Comparison of ENCODE assay signal across 19 cellular contexts in the genomic region with DNA sequence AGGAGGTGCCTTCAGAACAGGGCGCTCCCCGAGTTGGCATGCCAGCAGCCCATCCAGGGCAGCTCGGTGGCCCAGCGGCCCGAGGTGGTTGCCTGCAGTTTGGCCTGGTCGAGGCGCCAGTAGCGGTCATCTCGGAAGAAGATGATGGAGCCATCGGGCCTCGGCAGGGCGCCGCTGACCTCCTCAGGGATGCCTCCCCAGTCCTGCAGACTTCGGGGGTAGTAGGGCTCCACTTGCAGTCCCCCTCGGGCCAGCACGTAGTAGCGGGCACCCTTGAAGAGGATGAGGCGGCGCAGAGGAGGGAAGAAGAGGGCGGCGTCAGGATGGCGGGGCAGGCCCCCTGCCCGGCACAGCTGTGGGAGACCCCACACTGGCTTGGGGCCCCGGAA. TPM values are rescaled to one million over a fixed set of nuclear protein-coding genes. Genes with fewer than 3 reads are reported as not detected.
"Had no signal": no experiment of that assay in that cellular context is flagged by ENCODE, and none has a peak within 500 bp of the region (broad histone marks: within the 10 kb centered on the region; RNA-seq: fewer than 3 reads in every experiment).

No MANE protein-coding gene starts in this region.

- H3K27me3 ChIP-seq: adrenal gland, gastrocnemius medialis, heart left ventricle, pancreas, upper lobe of right lung had no signal

- H3K4me1 ChIP-seq: pancreas had no signal

- H3K4me3 ChIP-seq: adrenal gland, gastrocnemius medialis, heart left ventricle, pancreas, upper lobe of right lung had no signal

- H3K9me3 ChIP-seq: adrenal gland, gastrocnemius medialis, heart left ventricle, pancreas, upper lobe of right lung had no signal

- DNase-seq: activated effector memory CD4-positive, alpha-beta T cell treated with anti-CD3 and anti-CD28 coated beads, Interleukin-2, amount 50 U/mL, for 16 hours; activated T-cell treated with anti-CD3 and anti-CD28 coated beads, Interleukin-2, amount 50 U/mL, for 48 hours; gastrocnemius medialis; immature natural killer cell; upper lobe of right lung had no signal

- ATAC-seq: gastrocnemius medialis; stimulated activated naive CD8-positive, alpha-beta T cell treated with anti-CD3 and anti-CD28 coated beads, Interleukin-15, amount 100 ng/mL, for 72 hours; WTC11 had no signal

- H3K27ac ChIP-seq: adrenal gland, gastrocnemius medialis, heart left ventricle, pancreas, upper lobe of right lung had no signal

- FAIRE-seq: pancreas had no signal

- H3K36me3 ChIP-seq: adrenal gland, gastrocnemius medialis, heart left ventricle, pancreas, upper lobe of right lung had no signal

RNA-seq across cellular contexts. Expression of a gene that starts 5.8 kb away (rescaled TPM):
- total RNA-seq: activated CD4-positive, alpha-beta memory T cell treated with anti-CD3 and anti-CD28 coated beads, Interleukin-2, amount 10 ng/mL, durations not matched to agents 7 days and 5 days; chondrocyte; dermis blood vessel endothelial cell; gastrocnemius medialis; heart left ventricle; lower leg skin; mesenteric fat pad; sciatic nerve; temporal lobe; upper lobe of right lung had no signal
- polyA plus RNA-seq: neural cell had no signal

RNA-seq across cellular contexts. Expression of a gene that starts 13.4 kb away (rescaled TPM):
- total RNA-seq: activated CD4-positive, alpha-beta memory T cell treated with anti-CD3 and anti-CD28 coated beads, Interleukin-2, amount 10 ng/mL, durations not matched to agents 7 days and 5 days; chondrocyte; epithelial cell of proximal tubule; upper lobe of right lung had no signal
- polyA plus RNA-seq: immature natural killer cell had no signal

RNA-seq across cellular contexts. Expression of a gene that starts 29.0 kb away (rescaled TPM):
- total RNA-seq: activated CD4-positive, alpha-beta memory T cell treated with anti-CD3 and anti-CD28 coated beads, Interleukin-2, amount 10 ng/mL, durations not matched to agents 7 days and 5 days; epithelial cell of proximal tubule had no signal
- polyA plus RNA-seq: immature natural killer cell had no signal

RNA-seq across cellular contexts. Expression of a gene that starts 35.0 kb away (rescaled TPM):
- polyA plus RNA-seq: immature natural killer cell had no signal
